11 cellular contexts compared by ENCODE assay signal in the genomic region with DNA sequence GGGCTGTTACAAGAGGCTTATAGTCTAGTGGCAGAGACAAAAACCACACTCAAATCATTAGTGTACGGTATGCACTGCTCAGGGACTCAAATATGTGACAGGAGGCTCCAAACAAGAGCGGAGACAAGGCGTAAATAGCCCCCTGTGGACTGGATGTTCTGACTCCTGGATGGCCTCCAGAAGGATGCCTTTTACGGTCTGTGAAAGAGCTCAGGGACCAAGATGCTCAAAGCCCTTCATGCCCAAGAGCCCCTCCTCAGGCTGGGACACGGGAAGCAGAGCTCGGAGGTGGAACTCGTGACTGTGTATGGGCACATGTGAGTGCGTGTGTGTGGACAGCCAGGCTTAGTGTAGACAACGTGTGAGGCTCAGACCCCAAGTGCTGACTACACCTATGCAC. TPM values are rescaled to one million over a fixed set of nuclear protein-coding genes. Genes with fewer than 3 reads are reported as not detected.
DNase-seq lines count a peak whose midpoint lies in the region; ATAC-seq, FAIRE-seq and TF ChIP-seq lines count a peak whose summit lies in the region.
"Had no signal": no experiment of that assay in that cellular context is flagged by ENCODE, and none has a peak within 500 bp of the region (broad histone marks: within the 10 kb centered on the region; RNA-seq: fewer than 3 reads in every experiment).

No MANE protein-coding gene starts in this region.

- no peaks in the 10 kb centered on the region for H3K27me3 Mint-ChIP-seq in CD4-positive, alpha-beta T cell

- H3K27ac ChIP-seq in CD4-positive, alpha-beta T cell (ENCODE audit: low read depth, low read length) = no peak overlapping the region
- peak overlapping the region; percentile 71; the same call in 1 of the 2 replicates for H3K27ac ChIP-seq in SK-N-MC
- peak overlapping the region; percentile 86 for H3K27ac ChIP-seq in endothelial cell of umbilical vein (ENCODE audit: insufficient read depth, low read depth, low read length)
- H3K27ac ChIP-seq in gastrocnemius medialis = peak overlapping the region; percentile 73 to 90 (median 84)
- H3K27ac ChIP-seq: neural progenitor cell had no signal

- TF ChIP-seq CTCF in CD4-positive, alpha-beta T cell (IDR thresholded peaks at IDR 0.05) = no peak
- TF ChIP-seq CTCF in endothelial cell of umbilical vein (IDR thresholded peaks at IDR 0.05; ENCODE audit: extremely low read depth in 1 of 2, insufficient read depth in 1 of 2, low read depth in 1 of 2, low read length in 2 of 2) (no peak), gastrocnemius medialis (IDR thresholded peaks at IDR 0.05 in 4 of 5, conservative IDR thresholded peaks at IDR 0.05 in 1 of 5) (no peak), GM13977 (IDR thresholded peaks at IDR 0.05; ENCODE audit: extremely low read depth, insufficient read depth, missing control alignments) (no peak)

- BruUV-seq in endothelial cell of umbilical vein (replicated peaks; lab: Mats Ljungman, UMichigan) = TSS peak; percentile 47

- peak overlapping the region; percentile 33 for H3K4me2 ChIP-seq in endothelial cell of umbilical vein (ENCODE audit: insufficient read depth, low read length)
- H3K4me2 ChIP-seq: neural progenitor cell had no signal

- no peak overlapping the region for H3K4me3 ChIP-seq in SK-N-MC
- no peak overlapping the region for H3K4me3 ChIP-seq in endothelial cell of umbilical vein (replicated peaks in 1 of 3; ENCODE audit: insufficient read depth in 1 of 3, low read depth in 1 of 3, low read length in 3 of 3)
- no peak overlapping the region for H3K4me3 ChIP-seq in gastrocnemius medialis
- H3K4me3 ChIP-seq: K562, neural progenitor cell had no signal

- H3K27me3 ChIP-seq in CD4-positive, alpha-beta T cell (ENCODE audit: control insufficient read depth, insufficient read depth, low read length) = no peaks in the 10 kb centered on the region
- H3K27me3 ChIP-seq in endothelial cell of umbilical vein (ENCODE audit: control insufficient read depth in 2 of 2, insufficient read depth in 2 of 2, low read length in 2 of 2) (no peaks in the 10 kb centered on the region), gastrocnemius medialis (no peaks in the 10 kb centered on the region)
- H3K27me3 ChIP-seq: neural progenitor cell had no signal

- peaks cover 84% of the 10 kb centered on the region for H3K4me1 ChIP-seq in endothelial cell of umbilical vein (ENCODE audit: control insufficient read depth, extremely low read depth, insufficient read depth, low read length)
- H3K4me1 ChIP-seq in gastrocnemius medialis = peaks cover 68 to 88% of the 10 kb centered on the region in 2 donors

- no peak overlapping the region for H2AFZ ChIP-seq in endothelial cell of umbilical vein (ENCODE audit: low read depth, low read length)
- H2AFZ ChIP-seq: neural progenitor cell had no signal

- FAIRE-seq in endothelial cell of umbilical vein (lab: Jason Lieb, UNC) (no peak), RCC 7860 (lab: Jason Lieb, UNC) (no peak)
- FAIRE-seq: K562 had no signal

- POLR2A ChIA-PET in CD4-positive, alpha-beta T cell (lab: Charles Lee) = no interaction called here
- POLR2A ChIA-PET in endothelial cell of umbilical vein (lab: Charles Lee) = no interaction called here

- H3K4me1 Mint-ChIP-seq in CD4-positive, alpha-beta T cell (ENCODE audit: low read depth) = peaks cover 37% of the 10 kb centered on the region

- H3K9me1 ChIP-seq in endothelial cell of umbilical vein (replicated peaks; ENCODE audit: control insufficient read depth, extremely low read depth, insufficient read depth, low read length) = no peaks in the 10 kb centered on the region

- no peaks in the 10 kb centered on the region for H3K9me3 ChIP-seq in CD4-positive, alpha-beta T cell (ENCODE audit: control insufficient read depth, low read length)
- H3K9me3 ChIP-seq in SK-N-MC (ENCODE audit: low read depth, low read length) (no peaks in the 10 kb centered on the region), endothelial cell of umbilical vein (replicated peaks; ENCODE audit: control insufficient read depth, insufficient read depth, low read length) (no peaks in the 10 kb centered on the region), gastrocnemius medialis (no peaks in the 10 kb centered on the region)

- H3K27ac Mint-ChIP-seq in CD4-positive, alpha-beta T cell = peak overlapping the region; percentile 45
- H3K27ac Mint-ChIP-seq: neural progenitor cell had no signal

- H4K20me1 ChIP-seq in endothelial cell of umbilical vein (replicated peaks; ENCODE audit: control insufficient read depth, extremely low read depth, insufficient read depth, low read length) = no peaks in the 10 kb centered on the region

- in situ Hi-C loops in gastrocnemius medialis (cut with MboI; ENCODE audit: low sequenced_read_pairs in 4 of 4) = loop anchor here in 2 of 4 donors (10.0 kb wide), 1 partner anchor 228 kb away; no protein-coding TSS in a partner anchor
- in situ Hi-C loops in GM13977 (cut with MboI; ENCODE audit: low pct_unique_long_range_greater_than_20kb, low sequenced_read_pairs, unreplicated experiment) = loop anchor here (10.0 kb wide), 2 partner anchors 208 to 238 kb away; a partner anchor contains a TSS

- peaks cover 23% of the 10 kb centered on the region for H3K36me3 Mint-ChIP-seq in CD4-positive, alpha-beta T cell (ENCODE audit: low read depth)

- TF ChIP-seq POLR2A in endothelial cell of umbilical vein (IDR thresholded peaks at IDR 0.05; ENCODE audit: low read depth, low read length) (peak; percentile 4), gastrocnemius medialis (IDR thresholded peaks at IDR 0.05) (no peak)

- dilution Hi-C loops in endothelial cell of umbilical vein (cut with MboI; ENCODE audit: extremely low pct_ligation_motif_present, low sequenced_read_pairs) = loop anchor here (25.0 kb wide), 2 partner anchors 131 to 231 kb away; no protein-coding TSS in a partner anchor

- peaks cover 52% of the 10 kb centered on the region for H3K79me2 ChIP-seq in endothelial cell of umbilical vein (ENCODE audit: control insufficient read depth, insufficient read depth, low read length)

- H3K9me3 Mint-ChIP-seq in CD4-positive, alpha-beta T cell = no peaks in the 10 kb centered on the region
- H3K9me3 Mint-ChIP-seq: neural progenitor cell had no signal

- H3K36me3 ChIP-seq in SK-N-MC (ENCODE audit: insufficient read depth, low read length) (no peaks in the 10 kb centered on the region), endothelial cell of umbilical vein (ENCODE audit: control insufficient read depth in 2 of 2, extremely low read depth in 1 of 2, insufficient read depth in 2 of 2, low read length in 2 of 2) (peaks cover 14 to 27% of the 10 kb centered on the region in 2 experiments), gastrocnemius medialis (peaks cover 0 to 12% of the 10 kb centered on the region in 2 donors)
- H3K36me3 ChIP-seq: neural progenitor cell had no signal

- H3K9ac ChIP-seq in SK-N-MC (ENCODE audit: insufficient read length) (no peak overlapping the region), endothelial cell of umbilical vein (replicated peaks; ENCODE audit: extremely low read depth, insufficient read depth, low read length) (peak overlapping the region; percentile 47)
- H3K9ac ChIP-seq: neural progenitor cell had no signal

- CTCF ChIA-PET in CD4-positive, alpha-beta T cell (lab: Charles Lee) = interaction anchor here (8.0 kb wide), 1 partner anchor 9 kb away, joined by 117 read pairs; a partner anchor contains a TSS
- CTCF ChIA-PET in endothelial cell of umbilical vein (lab: Charles Lee) = interaction anchor here (1.2 to 13.1 kb wide), 2 partner anchors 8 to 30 kb away, joined by 6 to 292 read pairs; a partner anchor contains a TSS

- no peak overlapping the region for H3K4me3 Mint-ChIP-seq in CD4-positive, alpha-beta T cell
- H3K4me3 Mint-ChIP-seq: neural progenitor cell had no signal

- intact Hi-C loops in CD4-positive, alpha-beta T cell (cut with DNase I, micrococcal nuclease) = no loop called here
- intact Hi-C loops in endothelial cell of umbilical vein (cut with micrococcal nuclease) = loop anchor here (1.0 to 2.0 kb wide), 2 partner anchors 8 to 206 kb away; no protein-coding TSS in a partner anchor
- intact Hi-C loops in gastrocnemius medialis (cut with DNase I; ENCODE audit: low total_unique reads) = no loop called here

- no peak for ATAC-seq in CD4-positive, alpha-beta T cell (ENCODE audit: poor library complexity)
- ATAC-seq in gastrocnemius medialis (no peak), HG03354 (IDR thresholded peaks at IDR 0.05; ENCODE audit: poor library complexity, severe bottlenecking, unreplicated experiment) (no peak), HG03571 (IDR thresholded peaks at IDR 0.05; ENCODE audit: unreplicated experiment) (no peak)
- ATAC-seq: K562 had no signal

- no peak for DNase-seq in CD4-positive, alpha-beta T cell
- DNase-seq in SK-N-MC (ENCODE audit: low read depth, low spot score) = no peak
- DNase-seq in endothelial cell of umbilical vein (ENCODE audit: low read depth, low spot score) = no peak
- DNase-seq in gastrocnemius medialis = no peak
- DNase-seq in RCC 7860 (ENCODE audit: low spot score) = no peak
- no peak for DNase-seq in GM13977 (ENCODE audit: low spot score)
- DNase-seq: NCI-H524 had no signal

TF ChIP-seq in endothelial cell of umbilical vein, 7 proteins besides CTCF, POLR2A, EP300 and RAD21 (continues in another document):
- TF ChIP-seq MYC (IDR thresholded peaks at IDR 0.05; ENCODE audit: low read depth, low read length) (no peak), GATA2 (IDR thresholded peaks at IDR 0.05; ENCODE audit: insufficient read depth, insufficient read length, low read depth, low read length) (no peak)

RNA-seq across cellular contexts. Expression of a gene that starts 9.7 kb away (rescaled TPM):
- total RNA-seq in CD4-positive, alpha-beta T cell = 10 to 100 TPM; 18.0 to 18.3 TPM
- total RNA-seq in endothelial cell of umbilical vein (171 and 178 TPM in 2 replicates), gastrocnemius medialis (10 to 100 TPM; 10.2 to 13.8 (median 11.0) TPM)
- polyA plus RNA-seq in endothelial cell of umbilical vein = 107 and 110 TPM in 2 replicates
- 74.3 and 89.5 TPM in 2 replicates for polyA plus RNA-seq in endothelial cell of umbilical vein (2011; cell fraction: cytosol; rRNA removed)
- 164 and 168 TPM in 2 replicates for polyA plus RNA-seq in endothelial cell of umbilical vein (2011; cell fraction: nucleus; rRNA removed)
- polyA plus RNA-seq in endothelial cell of umbilical vein (2012) = 64.8 and 74.8 TPM in 2 replicates
- polyA minus RNA-seq in endothelial cell of umbilical vein = 76.9 and 83.9 TPM in 2 replicates
- polyA minus RNA-seq in endothelial cell of umbilical vein (2011; cell fraction: cytosol; rRNA and poly(A)+ RNA removed) = 6.8 TPM
- 36.8 and 45.7 TPM in 2 replicates for polyA minus RNA-seq in endothelial cell of umbilical vein (2011; cell fraction: nucleus; rRNA and poly(A)+ RNA removed)

RNA-seq across cellular contexts. Expression of a gene that starts 39.6 kb away (rescaled TPM):
- total RNA-seq in CD4-positive, alpha-beta T cell = 10 to 100 TPM; 60.2 to 62.8 TPM
- total RNA-seq in endothelial cell of umbilical vein (49.9 and 56.5 TPM in 2 replicates), gastrocnemius medialis (10 to 100 TPM in 3 of 4 donors, 1 to 10 TPM in 1; 8.2 to 15.7 (median 14.2) TPM)
- polyA plus RNA-seq in endothelial cell of umbilical vein = 25.2 and 28.3 TPM in 2 replicates
- 11.4 and 15.4 TPM in 2 replicates for polyA plus RNA-seq in endothelial cell of umbilical vein (2011; cell fraction: cytosol; rRNA removed)
- 128 and 139 TPM in 2 replicates for polyA plus RNA-seq in endothelial cell of umbilical vein (2011; cell fraction: nucleus; rRNA removed)
- 20.7 and 28.7 TPM in 2 replicates for polyA plus RNA-seq in endothelial cell of umbilical vein (2012)
- 41.8 and 43.6 TPM in 2 replicates for polyA minus RNA-seq in endothelial cell of umbilical vein
- 12.7 TPM for polyA minus RNA-seq in endothelial cell of umbilical vein (2011; cell fraction: cytosol; rRNA and poly(A)+ RNA removed)
- polyA minus RNA-seq in endothelial cell of umbilical vein (2011; cell fraction: nucleus; rRNA and poly(A)+ RNA removed) = 54.6 and 65.8 TPM in 2 replicates
